ENCODE assay signal across 16 cellular contexts in genomic region chr2:182606728-182607681, GRCh38.
DNase-seq lines count a peak whose midpoint lies in the region; ATAC-seq and TF ChIP-seq lines count a peak whose summit lies in the region.
"Had no signal": no experiment of that assay in that cellular context is flagged by ENCODE, and none has a peak within 500 bp of the region (broad histone marks: within the 10 kb centered on the region; RNA-seq: fewer than 3 reads in every experiment).

No MANE protein-coding gene starts in this region.

- peak; percentile 58 for ATAC-seq in GM18499 (IDR thresholded peaks at IDR 0.05; ENCODE audit: insufficient read depth, unreplicated experiment)
- ATAC-seq in HG03103 (IDR thresholded peaks at IDR 0.05; ENCODE audit: low read depth, unreplicated experiment), result peak; percentile 75
- ATAC-seq: HepG2, left lobe of liver had no signal

- peak; percentile 20 for DNase-seq in GM20000 (ENCODE audit: low spot score)
- peak; percentile 4 for DNase-seq in NOMO-1 treated with dmso at 0.1 percent for 144 hours (lab: John Stamatoyannopoulos, UW; ENCODE audit: unreplicated experiment)
- no peak for DNase-seq in T-helper 2 cell
- no peak for DNase-seq in anterior cingulate cortex (lab: John Stamatoyannopoulos, UW)
- DNase-seq in KG1 (lab: John Stamatoyannopoulos, UW), result no peak
- no peak for DNase-seq in NCI-H510A (lab: John Stamatoyannopoulos, UW)
- DNase-seq: activated CD4-positive, CD25-positive, alpha-beta regulatory T cell; activated naive CD4-positive, alpha-beta T cell; dorsolateral prefrontal cortex; NCI-H1105; PC-9; stimulated activated CD4-positive, alpha-beta T cell treated with anti-CD3 and anti-CD28 coated beads, Interleukin-12 subunit alpha, Interleukin-12 subunit beta, amount 100 ng/mL, for 4 hours had no signal

- TF ChIP-seq CTCF in GM20000 (IDR thresholded peaks at IDR 0.05; ENCODE audit: extremely low read depth, missing control alignments), result no peak

Comparison
In these comparisons a context has a peak if more than half of its experiments do, and no peak if none do; other contexts are left out.
1. DNase-seq: peak in GM20000 (single experiment) and NOMO-1 treated with dmso at 0.1 percent for 144 hours (single experiment); none in T-helper 2 cell (0 of 5), anterior cingulate cortex (0 of 58), KG1 (single experiment) and NCI-H510A (single experiment).